In genomic region chr21:45993210-45994085, GRCh38 we compare ENCODE assay signal across 12 cellular contexts. TPM values are rescaled to one million over a fixed set of nuclear protein-coding genes. Genes with fewer than 3 reads are reported as not detected.
DNase-seq lines count a peak whose midpoint lies in the region; ATAC-seq and TF ChIP-seq lines count a peak whose summit lies in the region.
"Had no signal": no experiment of that assay in that cellular context is flagged by ENCODE, and none has a peak within 500 bp of the region (broad histone marks: within the 10 kb centered on the region; RNA-seq: fewer than 3 reads in every experiment).

No MANE protein-coding gene starts in this region.

- TF ChIP-seq CTCF in chondrocyte (IDR thresholded peaks at IDR 0.05): no peak
- no peak for TF ChIP-seq CTCF in lower lobe of right lung (IDR thresholded peaks at IDR 0.05)
- TF ChIP-seq CTCF in suprapubic skin (IDR thresholded peaks at IDR 0.05): no peak

- intact Hi-C loops in lower lobe of right lung (cut with DNase I): no loop called here

- WGBS in suprapubic skin: 90% methylated on average over 6 of the region's 44 CpGs

- H3K4me1 ChIP-seq in lower lobe of right lung (no peaks in the 10 kb centered on the region), suprapubic skin (peaks cover 12% of the 10 kb centered on the region)

- peak overlapping the region; percentile 36 for H3K27ac ChIP-seq in lower lobe of right lung
- H3K27ac ChIP-seq in suprapubic skin: peak overlapping the region; percentile 67

- ATAC-seq in lower lobe of right lung (no peak), GM19397 (IDR thresholded peaks at IDR 0.05; ENCODE audit: unreplicated experiment) (no peak)
- no peak for ATAC-seq in stimulated activated naive B cell treated with anti-CD40 and anti-IgM and Interleukin-4, amounts not matched to agents 10 μg/mL and 1 μg/mL and 100 μg/mL, for 72 hours (replicated peaks)

- H3K27ac Mint-ChIP-seq in chondrocyte (ENCODE audit: unreplicated experiment): peak overlapping the region; percentile 12
- no peak overlapping the region for H3K27ac Mint-ChIP-seq in stimulated activated naive B cell treated with anti-CD40 and anti-IgM and Interleukin-4, amounts not matched to agents 10 μg/mL and 1 μg/mL and 100 μg/mL, for 72 hours
- H3K27ac Mint-ChIP-seq: nephron had no signal

- H3K4me3 Mint-ChIP-seq in chondrocyte (ENCODE audit: unreplicated experiment): no peak overlapping the region
- no peak overlapping the region for H3K4me3 Mint-ChIP-seq in stimulated activated naive B cell treated with anti-CD40 and anti-IgM and Interleukin-4, amounts not matched to agents 10 μg/mL and 1 μg/mL and 100 μg/mL, for 72 hours
- H3K4me3 Mint-ChIP-seq: nephron had no signal

- peak; percentile 3 for DNase-seq in activated CD4-positive, alpha-beta T cell treated with anti-CD3 and anti-CD28 coated beads for 1 hour
- DNase-seq in activated CD4-positive, alpha-beta T cell treated with anti-CD3 and anti-CD28 coated beads, Interleukin-2, amount 50 U/mL, for 1 hour: no peak
- DNase-seq in chondrocyte (ENCODE audit: low spot score) (peak; percentile 91), lower lobe of right lung (peak; percentile 36), suprapubic skin (ENCODE audit: low spot score in 2 of 2) (peak; percentile 62 to 83), RPMI8226 (no peak)
- DNase-seq in stimulated activated naive B cell treated with anti-CD40 and anti-IgM and Interleukin-4, amounts not matched to agents 10 μg/mL and 1 μg/mL and 100 μg/mL, for 72 hours: no peak
- DNase-seq: NCI-H187; stimulated activated CD4-positive, alpha-beta T cell treated with anti-CD3 and anti-CD28 coated beads, Interleukin-2, amount 100 ng/mL, for 48 hours; substantia nigra had no signal

- H3K27me3 Mint-ChIP-seq in chondrocyte (ENCODE audit: low read depth): no peaks in the 10 kb centered on the region
- no peaks in the 10 kb centered on the region for H3K27me3 Mint-ChIP-seq in stimulated activated naive B cell treated with anti-CD40 and anti-IgM and Interleukin-4, amounts not matched to agents 10 μg/mL and 1 μg/mL and 100 μg/mL, for 72 hours

- H3K9me3 Mint-ChIP-seq in chondrocyte (ENCODE audit: low read depth): no peaks in the 10 kb centered on the region
- H3K9me3 Mint-ChIP-seq in stimulated activated naive B cell treated with anti-CD40 and anti-IgM and Interleukin-4, amounts not matched to agents 10 μg/mL and 1 μg/mL and 100 μg/mL, for 72 hours: no peaks in the 10 kb centered on the region
- H3K9me3 Mint-ChIP-seq: nephron had no signal

- H3K36me3 Mint-ChIP-seq in chondrocyte (ENCODE audit: low read depth): peaks cover 7% of the 10 kb centered on the region
- H3K36me3 Mint-ChIP-seq in stimulated activated naive B cell treated with anti-CD40 and anti-IgM and Interleukin-4, amounts not matched to agents 10 μg/mL and 1 μg/mL and 100 μg/mL, for 72 hours: no peaks in the 10 kb centered on the region

- no peak for TF ChIP-seq POLR2A in suprapubic skin (IDR thresholded peaks at IDR 0.05)

- H3K4me3 ChIP-seq in lower lobe of right lung (no peak overlapping the region), suprapubic skin (no peak overlapping the region)

- H3K36me3 ChIP-seq in lower lobe of right lung (peaks cover 50% of the 10 kb centered on the region), suprapubic skin (peaks cover 72% of the 10 kb centered on the region)

- TF ChIP-seq EP300 in suprapubic skin (IDR thresholded peaks at IDR 0.05): no peak

- H3K27me3 ChIP-seq in lower lobe of right lung (ENCODE audit: low read depth): no peaks in the 10 kb centered on the region
- no peaks in the 10 kb centered on the region for H3K27me3 ChIP-seq in suprapubic skin

- H3K9me3 ChIP-seq in lower lobe of right lung (no peaks in the 10 kb centered on the region), suprapubic skin (no peaks in the 10 kb centered on the region)

- peaks cover 4% of the 10 kb centered on the region for H3K4me1 Mint-ChIP-seq in chondrocyte (ENCODE audit: low read depth)
- no peaks in the 10 kb centered on the region for H3K4me1 Mint-ChIP-seq in stimulated activated naive B cell treated with anti-CD40 and anti-IgM and Interleukin-4, amounts not matched to agents 10 μg/mL and 1 μg/mL and 100 μg/mL, for 72 hours
- H3K4me1 Mint-ChIP-seq: nephron had no signal

RNA-seq across cellular contexts. Expression of gene COL6A1, which starts 11.9 kb away (rescaled TPM):
- total RNA-seq in chondrocyte (994 to 1,063 TPM (median 1,052 TPM) in 3 replicates), lower lobe of right lung (148 TPM), suprapubic skin (100 to 1,000 TPM; 105 to 123 (median 109) TPM)

Comparison
In these comparisons a context has a peak if more than half of its experiments do, and no peak if none do; other contexts are left out.
1. DNase-seq: peak in activated CD4-positive, alpha-beta T cell treated with anti-CD3 and anti-CD28 coated beads for 1 hour (single experiment), chondrocyte (single experiment), lower lobe of right lung (single experiment) and suprapubic skin (2 of 2); none in activated CD4-positive, alpha-beta T cell treated with anti-CD3 and anti-CD28 coated beads, Interleukin-2, amount 50 U/mL, for 1 hour (single experiment), RPMI8226 (single experiment) and stimulated activated naive B cell treated with anti-CD40 and anti-IgM and Interleukin-4, amounts not matched to agents 10 μg/mL and 1 μg/mL and 100 μg/mL, for 72 hours (single experiment).